ENCODE assay signal across 18 cellular contexts in genomic region chr2:121136323-121136722, GRCh38.
A peak's percentile ranks its signal among the peaks of the same experiment; 100 is the strongest.
DNase-seq lines count a peak whose midpoint lies in the region; ATAC-seq, FAIRE-seq and TF ChIP-seq lines count a peak whose summit lies in the region.
"Had no signal": no experiment of that assay in that cellular context is flagged by ENCODE, and none has a peak within 500 bp of the region (broad histone marks: within the 10 kb centered on the region; RNA-seq: fewer than 3 reads in every experiment).

No MANE protein-coding gene starts in this region.

- H3K4me1 Mint-ChIP-seq in natural killer cell treated with Interleukin-12 subunit alpha and Interleukin-12 subunit beta and Interleukin-15 and Interleukin-18, amount 100 ng/mL, for 72 hours (ENCODE audit: low read depth in 2 of 2), result peaks cover 7 to 8% of the 10 kb centered on the region in 2 donors
- H3K4me1 Mint-ChIP-seq in natural killer cell, result peaks cover 0 to 11% of the 10 kb centered on the region in 2 donors
- H3K4me1 Mint-ChIP-seq in GM23338, result peaks cover 19% of the 10 kb centered on the region

- H3K27ac ChIP-seq in foreskin keratinocyte (no peak overlapping the region), GM23338 (ENCODE audit: low read depth) (no peak overlapping the region)
- H3K27ac ChIP-seq: SK-N-MC had no signal

- H3K27me3 Mint-ChIP-seq in natural killer cell treated with Interleukin-12 subunit alpha and Interleukin-12 subunit beta and Interleukin-15 and Interleukin-18, amount 100 ng/mL, for 72 hours, result peaks cover 3 to 7% of the 10 kb centered on the region in 2 donors
- H3K27me3 Mint-ChIP-seq in natural killer cell (ENCODE audit: low read depth in 2 of 2) (peaks cover 0 to 3% of the 10 kb centered on the region in 2 donors), GM23338 (ENCODE audit: insufficient read depth, low read depth, poor library complexity) (peaks cover 14% of the 10 kb centered on the region)

- H3K4me1 ChIP-seq in foreskin keratinocyte (no peaks in the 10 kb centered on the region), GM23338 (ENCODE audit: insufficient read depth) (peaks cover 18% of the 10 kb centered on the region; the same call in 1 of the 2 replicates)
- H3K4me1 ChIP-seq: HAP-1 had no signal

- H3K79me2 ChIP-seq in GM23338 (replicated peaks; ENCODE audit: insufficient read depth), result no peaks in the 10 kb centered on the region

- no peak overlapping the region for H3K4me2 ChIP-seq in GM23338

- no peak overlapping the region for H3K4me3 ChIP-seq in GM23338
- H3K4me3 ChIP-seq: HAP-1, SK-N-MC had no signal

- H3K9me3 Mint-ChIP-seq in natural killer cell treated with Interleukin-12 subunit alpha and Interleukin-12 subunit beta and Interleukin-15 and Interleukin-18, amount 100 ng/mL, for 72 hours, result no peaks in the 10 kb centered on the region
- H3K9me3 Mint-ChIP-seq in natural killer cell (peaks cover 5 to 7% of the 10 kb centered on the region in 2 donors), GM23338 (peaks cover 9% of the 10 kb centered on the region)

- intact Hi-C loops in natural killer cell (cut with micrococcal nuclease), result no loop called here

- peak; percentile 38 for DNase-seq in natural killer cell treated with Interleukin-12 subunit alpha and Interleukin-12 subunit beta and Interleukin-15 and Interleukin-18, amount 100 ng/mL, for 72 hours (ENCODE audit: low spot score)
- no peak for DNase-seq in natural killer cell
- DNase-seq in OCI-M1 (lab: John Stamatoyannopoulos, UW), result peak; percentile 4
- DNase-seq in foreskin keratinocyte, result no peak
- no peak for DNase-seq in NCI-H345 treated with DMSO at 0.1 percent for 48 hours (lab: John Stamatoyannopoulos, UW; ENCODE audit: unreplicated experiment)
- DNase-seq in GM12891 (ENCODE audit: insufficient read length, low spot score), result no peak
- no peak for DNase-seq in GM23338 (ENCODE audit: low spot score)
- DNase-seq: COR-L47, DMS79, MM.1S, NCI-H1930, NCI-H2171, NCI-H446 treated with DMSO at 0.1 percent for 48 hours, NCI-H774, PC-3, T-helper 1 cell had no signal

- H3K4me3 Mint-ChIP-seq in natural killer cell treated with Interleukin-12 subunit alpha and Interleukin-12 subunit beta and Interleukin-15 and Interleukin-18, amount 100 ng/mL, for 72 hours, result no peak overlapping the region
- H3K4me3 Mint-ChIP-seq in natural killer cell (no peak overlapping the region), GM23338 (no peak overlapping the region)

- no peaks in the 10 kb centered on the region for H3K36me3 ChIP-seq in GM23338 (ENCODE audit: insufficient read depth)
- H3K36me3 ChIP-seq: HAP-1 had no signal

- H4K20me1 ChIP-seq in GM23338 (replicated peaks; ENCODE audit: insufficient read depth), result no peaks in the 10 kb centered on the region

- H2AFZ ChIP-seq in GM23338, result no peak overlapping the region

- H3K27me3 ChIP-seq in foreskin keratinocyte (no peaks in the 10 kb centered on the region), GM23338 (ENCODE audit: insufficient read depth) (no peaks in the 10 kb centered on the region)

- TF ChIP-seq CTCF in natural killer cell (IDR thresholded peaks at IDR 0.05) (no peak), foreskin keratinocyte (conservative IDR thresholded peaks at IDR 0.05) (peak; percentile 13), GM23338 (conservative IDR thresholded peaks at IDR 0.05; ENCODE audit: low read depth in 2 of 2) (no peak)

- no peak for FAIRE-seq in GM12891 (lab: Jason Lieb, UNC)

- H3K9me2 ChIP-seq in GM23338 (ENCODE audit: insufficient read depth), result 0 out of 2 replicates have a peak, but pooled peaks cover 3% of the 10 kb centered on the region

- no peak for TF ChIP-seq POLR2A in GM12891 (IDR thresholded peaks at IDR 0.05; ENCODE audit: low read depth, low read length)

- H3K27ac Mint-ChIP-seq in natural killer cell treated with Interleukin-12 subunit alpha and Interleukin-12 subunit beta and Interleukin-15 and Interleukin-18, amount 100 ng/mL, for 72 hours, result no peak overlapping the region
- H3K27ac Mint-ChIP-seq in natural killer cell (no peak overlapping the region), GM23338 (no peak overlapping the region)

- H3F3A ChIP-seq in GM23338 (replicated peaks; ENCODE audit: low read depth), result no peaks in the 10 kb centered on the region

- no peak for ATAC-seq in natural killer cell treated with Interleukin-12 subunit alpha and Interleukin-12 subunit beta and Interleukin-15 and Interleukin-18, amount 100 ng/mL, for 72 hours
- ATAC-seq in natural killer cell (no peak), foreskin keratinocyte (peak; percentile 68), GM23338 (no peak)
- ATAC-seq: PC-3 had no signal

- no peaks in the 10 kb centered on the region for H3K36me3 Mint-ChIP-seq in natural killer cell treated with Interleukin-12 subunit alpha and Interleukin-12 subunit beta and Interleukin-15 and Interleukin-18, amount 100 ng/mL, for 72 hours
- H3K36me3 Mint-ChIP-seq in natural killer cell, result no peaks in the 10 kb centered on the region
- no peaks in the 10 kb centered on the region for H3K36me3 Mint-ChIP-seq in GM23338 (ENCODE audit: low read depth)

TF ChIP-seq in GM12891, 5 proteins besides CTCF, POLR2A, EP300 and RAD21:
- no peak for TF ChIP-seq SPI1 (IDR thresholded peaks at IDR 0.05; ENCODE audit: low read depth, low read length)
- no peak for TF ChIP-seq POLR2AphosphoS5 (IDR thresholded peaks at IDR 0.05; ENCODE audit: low read depth, low read length)
- no peak for TF ChIP-seq POU2F2 (IDR thresholded peaks at IDR 0.05; ENCODE audit: low read depth, low read length)
- no peak for TF ChIP-seq PAX5 (IDR thresholded peaks at IDR 0.05; ENCODE audit: insufficient read depth, low read length, severe bottlenecking)
- no peak for TF ChIP-seq TAF1 (IDR thresholded peaks at IDR 0.05; ENCODE audit: low read depth, low read length)
TF ChIP-seq in GM12891: peak in this region for 0.

TF ChIP-seq in GM23338, 12 proteins besides CTCF, POLR2A, EP300 and RAD21 (continues in another document):
- TF ChIP-seq REST (IDR thresholded peaks at IDR 0.05; ENCODE audit: unreplicated experiment) (no peak), JUNB (IDR thresholded peaks at IDR 0.05; ENCODE audit: unreplicated experiment) (no peak), ZNF331 (CRISPR knock-in tag; IDR thresholded peaks at IDR 0.05; ENCODE audit: low read depth) (no peak), ETS1 (IDR thresholded peaks at IDR 0.05) (no peak), EZH2phosphoT487 (IDR thresholded peaks at IDR 0.05; ENCODE audit: unreplicated experiment) (no peak), POLR2AphosphoS5 (IDR thresholded peaks at IDR 0.05; ENCODE audit: low read depth) (no peak), STAT1 (IDR thresholded peaks at IDR 0.05; ENCODE audit: unreplicated experiment) (no peak), ZNF114 (CRISPR knock-in tag; IDR thresholded peaks at IDR 0.05) (no peak), CREB1 (CRISPR knock-in tag; IDR thresholded peaks at IDR 0.05; ENCODE audit: low read depth) (no peak), NANOG (IDR thresholded peaks at IDR 0.05; ENCODE audit: borderline replicate concordance) (no peak), EZH2 (IDR thresholded peaks at IDR 0.05; ENCODE audit: low read depth, unreplicated experiment) (no peak)

Comparison
In these comparisons a context has a peak if more than half of its experiments do, and no peak if none do; other contexts are left out.
1. DNase-seq: peak in natural killer cell treated with Interleukin-12 subunit alpha and Interleukin-12 subunit beta and Interleukin-15 and Interleukin-18, amount 100 ng/mL, for 72 hours (single experiment) and OCI-M1 (single experiment); none in natural killer cell (single experiment), foreskin keratinocyte (0 of 2), NCI-H345 treated with DMSO at 0.1 percent for 48 hours (single experiment), GM12891 (single experiment) and GM23338 (single experiment).